10 cellular contexts compared by ENCODE assay signal in genomic region chr17:81004336-81005015, GRCh38. TPM values are rescaled to one million over a fixed set of nuclear protein-coding genes. Genes with fewer than 3 reads are reported as not detected.
DNase-seq lines count a peak whose midpoint lies in the region; ATAC-seq, FAIRE-seq and TF ChIP-seq lines count a peak whose summit lies in the region.
"Had no signal": no experiment of that assay in that cellular context is flagged by ENCODE, and none has a peak within 500 bp of the region (broad histone marks: within the 10 kb centered on the region; RNA-seq: fewer than 3 reads in every experiment).

No MANE protein-coding gene starts in this region.

- H3K9me3 ChIP-seq in A549: no peaks in the 10 kb centered on the region
- no peaks in the 10 kb centered on the region for H3K9me3 ChIP-seq in HUES6 (ENCODE audit: control insufficient read depth, insufficient read depth, low read depth, low read length)
- H3K9me3 ChIP-seq: heart left ventricle had no signal

- H3K9me3 Mint-ChIP-seq in brain: peaks cover 0 to 3% (median 0%) of the 10 kb centered on the region in 5 experiments
- H3K9me3 Mint-ChIP-seq in natural killer cell treated with Interleukin-12 subunit alpha and Interleukin-12 subunit beta and Interleukin-15 and Interleukin-18, amount 100 ng/mL, for 72 hours: no peaks in the 10 kb centered on the region

- H3K4me3 ChIP-seq in A549: peak overlapping the region; percentile 40
- peak overlapping the region; percentile 51 for H3K4me3 ChIP-seq in HUES6 (ENCODE audit: low read depth, low read length)

- H3K27ac Mint-ChIP-seq in brain: peak overlapping the region in 3 of 5 experiments; percentile 40 to 79 (median 54)
- no peak overlapping the region for H3K27ac Mint-ChIP-seq in natural killer cell treated with Interleukin-12 subunit alpha and Interleukin-12 subunit beta and Interleukin-15 and Interleukin-18, amount 100 ng/mL, for 72 hours

- ATAC-seq in A549 (peak in 1 of 2 experiments; percentile 10; a peak in 3 of 6 replicates), left colon (no peak), HG02870 (IDR thresholded peaks at IDR 0.05; ENCODE audit: unreplicated experiment) (no peak)
- peak; percentile 64 to 69 for ATAC-seq in natural killer cell treated with Interleukin-12 subunit alpha and Interleukin-12 subunit beta and Interleukin-15 and Interleukin-18, amount 100 ng/mL, for 72 hours

- TF ChIP-seq EP300 in A549 (IDR thresholded peaks at IDR 0.05): no peak

- peak overlapping the region; percentile 68 to 79 (median 76) for H3K4me3 Mint-ChIP-seq in brain
- peak overlapping the region; percentile 79 for H3K4me3 Mint-ChIP-seq in natural killer cell treated with Interleukin-12 subunit alpha and Interleukin-12 subunit beta and Interleukin-15 and Interleukin-18, amount 100 ng/mL, for 72 hours

- no peak for FAIRE-seq in A549 (lab: Jason Lieb, UNC)

- 32% methylated on average over 20 of the region's 46 CpGs for WGBS in A549 (ENCODE audit: missing lambda C conversion rate)

- intact Hi-C loops in left colon (cut with DNase I, micrococcal nuclease): no loop called here

- no peak for TF ChIP-seq CTCF in A549 (IDR thresholded peaks at IDR 0.05)
- no peak for TF ChIP-seq CTCF in brain (conservative IDR thresholded peaks at IDR 0.05)

- no peak for TF ChIP-seq POLR2A in A549 (IDR thresholded peaks at IDR 0.05; ENCODE audit: low read length)

- peaks cover 32% of the 10 kb centered on the region for H3K4me1 Mint-ChIP-seq in brain
- peaks cover 14 to 22% of the 10 kb centered on the region in 2 donors for H3K4me1 Mint-ChIP-seq in natural killer cell treated with Interleukin-12 subunit alpha and Interleukin-12 subunit beta and Interleukin-15 and Interleukin-18, amount 100 ng/mL, for 72 hours (ENCODE audit: low read depth in 2 of 2)

- H3K27me3 Mint-ChIP-seq in brain: peaks cover 13% of the 10 kb centered on the region
- H3K27me3 Mint-ChIP-seq in natural killer cell treated with Interleukin-12 subunit alpha and Interleukin-12 subunit beta and Interleukin-15 and Interleukin-18, amount 100 ng/mL, for 72 hours: peaks cover 7 to 8% of the 10 kb centered on the region in 2 donors

- H3K9ac ChIP-seq in HUES6 (ENCODE audit: low read length): peak overlapping the region; percentile 22

- peaks cover 20% of the 10 kb centered on the region for H3K4me1 ChIP-seq in A549
- 0 out of 2 replicates have a peak, but pooled peaks cover 3% of the 10 kb centered on the region for H3K4me1 ChIP-seq in HUES6 (ENCODE audit: control insufficient read depth, insufficient read depth, low read length)

- H3K27me3 ChIP-seq in HUES6 (ENCODE audit: control insufficient read depth, insufficient read depth, low read length): peaks cover 61% of the 10 kb centered on the region

- H3K27ac ChIP-seq in A549 (peak overlapping the region in 1 of 2 experiments; percentile 61; a peak in 3 of 6 replicates), HUES6 (ENCODE audit: low read depth, low read length) (no peak overlapping the region)
- H3K27ac ChIP-seq: heart left ventricle had no signal

- CTCF ChIA-PET in A549 (lab: Yijun Ruan, JAX): interaction anchor here (0.6 to 4.3 kb wide), 7 partner anchors 11 to 773 kb away, joined by 3 to 32 read pairs (median 4); no protein-coding TSS in a partner anchor

- DNase-seq in A549 (ENCODE audit: low read depth in 1 of 2, low spot score in 1 of 2): no peak
- DNase-seq in natural killer cell treated with Interleukin-12 subunit alpha and Interleukin-12 subunit beta and Interleukin-15 and Interleukin-18, amount 100 ng/mL, for 72 hours (ENCODE audit: low spot score): no peak
- no peak for DNase-seq in left colon
- no peak for DNase-seq in NCI-H774 (lab: John Stamatoyannopoulos, UW)
- DNase-seq in NCI-H1694 treated with DMSO at 0.1 percent for 48 hours (lab: John Stamatoyannopoulos, UW): no peak
- DNase-seq: DMS153 had no signal

- POLR2A ChIA-PET in A549 (lab: Yijun Ruan, JAX): no interaction called here

- TF ChIP-seq RAD21 in A549 (conservative IDR thresholded peaks at IDR 0.05 in 1 of 2, IDR thresholded peaks at IDR 0.05 in 1 of 2): no peak

- H3K36me3 ChIP-seq in HUES6 (ENCODE audit: control insufficient read depth, insufficient read depth, low read length): peaks cover 8% of the 10 kb centered on the region

- H3K4me2 ChIP-seq in A549: peak overlapping the region; percentile 81

- H3K36me3 Mint-ChIP-seq in brain: peaks cover 1% of the 10 kb centered on the region
- no peaks in the 10 kb centered on the region for H3K36me3 Mint-ChIP-seq in natural killer cell treated with Interleukin-12 subunit alpha and Interleukin-12 subunit beta and Interleukin-15 and Interleukin-18, amount 100 ng/mL, for 72 hours

TF ChIP-seq in A549, 52 proteins besides CTCF, POLR2A, EP300 and RAD21:
- TF ChIP-seq RNF2 (IDR thresholded peaks at IDR 0.05; ENCODE audit: borderline replicate concordance, low read depth) (0 out of 2 replicates have a peak, but pooled peaks have one; percentile 72), JUN (IDR thresholded peaks at IDR 0.05) (no peak)

RNA-seq across cellular contexts. Expression of gene CHMP6, which starts 12.8 kb away (rescaled TPM):
- polyA plus RNA-seq in A549 (2011; rRNA removed): 17.8 and 28.9 TPM in 2 replicates
- 36.9 and 47.2 TPM in 2 replicates for polyA plus RNA-seq in A549 (2012; cell fraction: cytosol; rRNA removed)
- 34.1 and 42.1 TPM in 2 replicates for polyA plus RNA-seq in A549 (2012; cell fraction: nucleus; rRNA removed)
- 26.6 to 32.7 TPM (median 30.8 TPM) in 3 replicates for polyA plus RNA-seq in A549 (2017; fragmentation: RNase III; extraction: RNeasy Plus Mini Kit Qiagen cat#74134 plus additional on column Dnase treatment)
- 9.5 and 11.2 TPM in 2 replicates for polyA minus RNA-seq in A549 (2011; rRNA and poly(A)+ RNA removed)
- polyA plus RNA-seq in brain (ENCODE audit: insufficient read depth, low read depth, low replicate concordance): 35.2 TPM
- total RNA-seq in natural killer cell treated with Interleukin-12 subunit alpha and Interleukin-12 subunit beta and Interleukin-15 and Interleukin-18, amount 100 ng/mL, for 72 hours: 10 to 100 TPM; 33.1 to 43.7 TPM
- total RNA-seq in left colon: 10 to 100 TPM; 37.2 to 39.5 TPM

RNA-seq across cellular contexts. Expression of gene BAIAP2, which starts 30.5 kb away (rescaled TPM):
- polyA plus RNA-seq in A549 (2011; rRNA removed) (7.1 and 8.6 TPM in 2 replicates), A549 (2017; fragmentation: RNase III; extraction: RNeasy Plus Mini Kit Qiagen cat#74134 plus additional on column Dnase treatment) (23.9 to 30.4 TPM (median 27.5 TPM) in 3 replicates), brain (ENCODE audit: insufficient read depth, low read depth, low replicate concordance) (87.8 TPM)
- 15.7 and 21.3 TPM in 2 replicates for polyA plus RNA-seq in A549 (2012; cell fraction: cytosol; rRNA removed)
- 44.2 and 62.0 TPM in 2 replicates for polyA plus RNA-seq in A549 (2012; cell fraction: nucleus; rRNA removed)
- polyA minus RNA-seq in A549 (2011; rRNA and poly(A)+ RNA removed): 9.4 and 10.6 TPM in 2 replicates
- 1 to 10 TPM; 7.3 to 9.6 TPM for total RNA-seq in natural killer cell treated with Interleukin-12 subunit alpha and Interleukin-12 subunit beta and Interleukin-15 and Interleukin-18, amount 100 ng/mL, for 72 hours
- 10 to 100 TPM; 20.8 to 22.7 TPM for total RNA-seq in left colon

Comparison
In these comparisons a context has a peak if more than half of its experiments do, and no peak if none do; other contexts are left out.
1. ATAC-seq: peak in natural killer cell treated with Interleukin-12 subunit alpha and Interleukin-12 subunit beta and Interleukin-15 and Interleukin-18, amount 100 ng/mL, for 72 hours (2 of 2); none in left colon (single experiment) and HG02870 (single experiment).
2. H3K27ac Mint-ChIP-seq: peak in brain (3 of 5); none in natural killer cell treated with Interleukin-12 subunit alpha and Interleukin-12 subunit beta and Interleukin-15 and Interleukin-18, amount 100 ng/mL, for 72 hours (0 of 2).